ENCODE assay signal across 15 cellular contexts in the genomic region with DNA sequence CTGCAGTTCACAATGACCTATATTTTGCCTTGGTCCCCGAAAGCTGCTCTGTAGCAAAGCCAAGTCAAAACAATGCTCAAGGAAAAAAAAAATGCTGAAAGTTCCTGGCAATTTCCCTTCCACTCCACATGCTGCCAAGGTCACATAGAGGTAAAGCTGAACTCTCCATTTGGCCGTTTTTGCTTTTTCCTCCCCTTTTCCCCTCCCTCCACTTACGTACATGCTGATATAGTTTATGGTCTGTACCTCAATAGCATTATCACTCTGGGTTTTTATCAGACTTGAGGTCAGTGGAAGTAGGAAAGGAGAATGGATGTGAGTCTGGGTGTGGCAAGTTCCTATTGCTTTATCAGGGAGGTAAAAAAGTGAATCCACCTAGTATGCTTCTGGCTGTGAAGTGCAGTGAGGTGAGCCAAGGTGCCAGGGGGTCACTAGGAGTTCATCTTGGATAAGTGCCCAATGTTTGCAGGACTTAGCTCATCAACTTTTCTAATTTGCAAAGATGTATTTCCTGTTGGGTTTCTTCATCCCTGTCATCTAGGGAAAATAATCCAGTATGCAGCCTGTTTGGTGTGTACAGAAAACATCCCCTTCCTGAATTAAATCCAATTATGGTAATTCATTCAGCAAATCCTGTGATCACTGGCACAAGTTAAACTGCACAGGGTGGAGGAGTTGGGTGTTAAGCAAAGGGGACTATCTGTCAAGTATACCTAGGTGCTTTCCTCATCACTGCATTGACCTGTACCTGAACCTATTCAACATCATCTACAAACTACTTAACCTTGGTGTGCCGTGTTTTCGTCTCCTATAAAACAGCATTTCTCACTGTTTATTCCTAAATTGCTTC.
DNase-seq lines count a peak whose midpoint lies in the region; ATAC-seq, FAIRE-seq and TF ChIP-seq lines count a peak whose summit lies in the region.
"Had no signal": no experiment of that assay in that cellular context is flagged by ENCODE, and none has a peak within 500 bp of the region (broad histone marks: within the 10 kb centered on the region; RNA-seq: fewer than 3 reads in every experiment).

No MANE protein-coding gene starts in this region.

- intact Hi-C loops in heart left ventricle (cut with DNase I) = no loop called here
- intact Hi-C loops in cardiac septum (cut with DNase I) = no loop called here
- intact Hi-C loops in aorta (cut with DNase I) = no loop called here

- no peaks in the 10 kb centered on the region for H3K36me3 Mint-ChIP-seq in stimulated activated effector memory CD8-positive, alpha-beta T cell treated with anti-CD3 and anti-CD28 coated beads, Interleukin-12 subunit alpha, Interleukin-12 subunit beta, amount 100 ng/mL, for 72 hours

- 40 to 43% (median 43%) methylated on average over 5 of the region's 5 CpGs for WGBS in heart left ventricle, 4 donors
- WGBS in aorta, 2 donors = 44 to 47% methylated on average over 5 of the region's 5 CpGs

- no peaks in the 10 kb centered on the region for H3K9me2 ChIP-seq in MM.1S (replicated peaks; ENCODE audit: insufficient read depth, low read length)

- no peak overlapping the region for H3K4me3 ChIP-seq in heart left ventricle
- H3K4me3 ChIP-seq in aorta (ENCODE audit: low read length in 2 of 2) = no peak overlapping the region
- no peak overlapping the region for H3K4me3 ChIP-seq in MM.1S (ENCODE audit: low read length)
- H3K4me3 ChIP-seq: BLaER1 treated with 17β-estradiol and CSF1 and Interleukin-3, amounts not matched to agents 10 nM and 100 nM had no signal

- H3K79me2 ChIP-seq in MM.1S (ENCODE audit: low read length) = no peaks in the 10 kb centered on the region

- H3F3A ChIP-seq in MM.1S (ENCODE audit: insufficient read depth, low read length) = no peaks in the 10 kb centered on the region

- H3K4me1 Mint-ChIP-seq in stimulated activated effector memory CD8-positive, alpha-beta T cell treated with anti-CD3 and anti-CD28 coated beads, Interleukin-12 subunit alpha, Interleukin-12 subunit beta, amount 100 ng/mL, for 72 hours = no peaks in the 10 kb centered on the region

- peak in 3 of 4 donors; percentile 32 to 59 (median 46) for ATAC-seq in heart left ventricle
- ATAC-seq in left lobe of liver = peak; percentile 64
- ATAC-seq in aorta (ENCODE audit: low FRiP score) = peak; percentile 62
- ATAC-seq in stimulated activated effector memory CD8-positive, alpha-beta T cell treated with anti-CD3 and anti-CD28 coated beads, Interleukin-12 subunit alpha, Interleukin-12 subunit beta, amount 100 ng/mL, for 72 hours = no peak
- ATAC-seq: foreskin keratinocyte had no signal

- H3K27ac ChIP-seq in heart left ventricle = no peak overlapping the region
- no peak overlapping the region for H3K27ac ChIP-seq in aorta (ENCODE audit: low read depth in 1 of 2, low read length in 2 of 2)
- no peak overlapping the region for H3K27ac ChIP-seq in MM.1S (ENCODE audit: low read length)
- H3K27ac ChIP-seq: BLaER1 treated with 17β-estradiol and CSF1 and Interleukin-3, amounts not matched to agents 10 nM and 100 nM; foreskin keratinocyte had no signal

- no peaks in the 10 kb centered on the region for H3K27me3 ChIP-seq in heart left ventricle
- no peaks in the 10 kb centered on the region for H3K27me3 ChIP-seq in aorta (ENCODE audit: control insufficient read depth in 1 of 2, insufficient read depth in 2 of 2, low read length in 1 of 2)
- H3K27me3 ChIP-seq in MM.1S (replicated peaks; ENCODE audit: insufficient read depth, low read length) = no peaks in the 10 kb centered on the region
- H3K27me3 ChIP-seq: BLaER1 treated with 17β-estradiol and CSF1 and Interleukin-3, amounts not matched to agents 10 nM and 100 nM; foreskin keratinocyte had no signal

- H4K20me1 ChIP-seq in MM.1S (ENCODE audit: insufficient read depth, low read length) = no peaks in the 10 kb centered on the region
- H4K20me1 ChIP-seq: BLaER1 treated with 17β-estradiol and CSF1 and Interleukin-3, amounts not matched to agents 10 nM and 100 nM had no signal

- DNase-seq in heart left ventricle = no peak
- DNase-seq in cardiac septum (ENCODE audit: low spot score) = no peak
- DNase-seq in left lobe of liver (ENCODE audit: low spot score) = no peak
- no peak for DNase-seq in aorta
- DNase-seq in T1000 (lab: John Stamatoyannopoulos, UW) = no peak
- no peak for DNase-seq in stimulated activated effector memory CD8-positive, alpha-beta T cell treated with anti-CD3 and anti-CD28 coated beads, Interleukin-12 subunit alpha, Interleukin-12 subunit beta, amount 100 ng/mL, for 72 hours (ENCODE audit: low spot score in 2 of 2)
- no peak for DNase-seq in MM.1S
- DNase-seq: amniotic stem cell, foreskin keratinocyte, NCI-H2227 treated with DMSO at 0.1 percent for 48 hours, retina had no signal

- no peak overlapping the region for H3K4me3 Mint-ChIP-seq in stimulated activated effector memory CD8-positive, alpha-beta T cell treated with anti-CD3 and anti-CD28 coated beads, Interleukin-12 subunit alpha, Interleukin-12 subunit beta, amount 100 ng/mL, for 72 hours
- H3K4me3 Mint-ChIP-seq: activated T-helper 1 cell treated with anti-CD3 and anti-CD28 coated beads, Interleukin-12 subunit alpha, Interleukin-12 subunit beta, Interleukin-2, Interleukin-4 antibody, amounts not matched to agents 30 ng/mL and 10 ng/mL and 1 ng/mL, durations not matched to agents 14 hours and 24 hours and 36 hours; T-helper 2 cell treated with Interferon-gamma antibody and Interleukin-4, amounts not matched to agents 5 μg/mL and 100 μg/mL, for 36 hours had no signal

- no peak overlapping the region for H3K9ac ChIP-seq in MM.1S (ENCODE audit: low read length)
- H3K9ac ChIP-seq: BLaER1 treated with 17β-estradiol and CSF1 and Interleukin-3, amounts not matched to agents 10 nM and 100 nM had no signal

- H3K36me3 ChIP-seq in heart left ventricle (no peaks in the 10 kb centered on the region), aorta (ENCODE audit: control insufficient read depth in 1 of 2, insufficient read depth in 2 of 2, low read length in 1 of 2) (no peaks in the 10 kb centered on the region), MM.1S (replicated peaks; ENCODE audit: insufficient read depth, low read length) (no peaks in the 10 kb centered on the region)
- H3K36me3 ChIP-seq: BLaER1 treated with 17β-estradiol and CSF1 and Interleukin-3, amounts not matched to agents 10 nM and 100 nM had no signal

- no peak for TF ChIP-seq POLR2A in heart left ventricle (IDR thresholded peaks at IDR 0.05)

- no peak overlapping the region for H3K27ac Mint-ChIP-seq in stimulated activated effector memory CD8-positive, alpha-beta T cell treated with anti-CD3 and anti-CD28 coated beads, Interleukin-12 subunit alpha, Interleukin-12 subunit beta, amount 100 ng/mL, for 72 hours
- H3K27ac Mint-ChIP-seq: activated T-helper 1 cell treated with anti-CD3 and anti-CD28 coated beads, Interleukin-12 subunit alpha, Interleukin-12 subunit beta, Interleukin-2, Interleukin-4 antibody, amounts not matched to agents 30 ng/mL and 10 ng/mL and 1 ng/mL, durations not matched to agents 14 hours and 24 hours and 36 hours; T-helper 2 cell treated with Interferon-gamma antibody and Interleukin-4, amounts not matched to agents 5 μg/mL and 100 μg/mL, for 36 hours had no signal

- peaks cover 0 to 56% (median 28%) of the 10 kb centered on the region in 12 donors for H3K4me1 ChIP-seq in heart left ventricle
- H3K4me1 ChIP-seq in aorta (ENCODE audit: control insufficient read depth in 1 of 2, insufficient read depth in 2 of 2, low read length in 2 of 2) = no peaks in the 10 kb centered on the region
- no peaks in the 10 kb centered on the region for H3K4me1 ChIP-seq in MM.1S (ENCODE audit: low read length)
- H3K4me1 ChIP-seq: foreskin keratinocyte had no signal

- no peak for TF ChIP-seq CTCF in heart left ventricle (IDR thresholded peaks at IDR 0.05)
- no peak for TF ChIP-seq CTCF in MM.1S (IDR thresholded peaks at IDR 0.05; ENCODE audit: low read length)

- no peak overlapping the region for H2AFZ ChIP-seq in MM.1S (ENCODE audit: low read length)

- no peak overlapping the region for H3K4me2 ChIP-seq in MM.1S (ENCODE audit: low read depth, low read length)
- H3K4me2 ChIP-seq: BLaER1 treated with 17β-estradiol and CSF1 and Interleukin-3, amounts not matched to agents 10 nM and 100 nM had no signal

- FAIRE-seq in colon (lab: Jason Lieb, UNC) = peak; percentile 71

- H3K9me3 Mint-ChIP-seq in stimulated activated effector memory CD8-positive, alpha-beta T cell treated with anti-CD3 and anti-CD28 coated beads, Interleukin-12 subunit alpha, Interleukin-12 subunit beta, amount 100 ng/mL, for 72 hours = no peaks in the 10 kb centered on the region
- H3K9me3 Mint-ChIP-seq: activated T-helper 1 cell treated with anti-CD3 and anti-CD28 coated beads, Interleukin-12 subunit alpha, Interleukin-12 subunit beta, Interleukin-2, Interleukin-4 antibody, amounts not matched to agents 30 ng/mL and 10 ng/mL and 1 ng/mL, durations not matched to agents 14 hours and 24 hours and 36 hours; T-helper 2 cell treated with Interferon-gamma antibody and Interleukin-4, amounts not matched to agents 5 μg/mL and 100 μg/mL, for 36 hours had no signal

- no peaks in the 10 kb centered on the region for H3K9me3 ChIP-seq in heart left ventricle
- H3K9me3 ChIP-seq in aorta (ENCODE audit: control insufficient read depth, low read length) = no peaks in the 10 kb centered on the region
- H3K9me3 ChIP-seq in MM.1S (replicated peaks; ENCODE audit: insufficient read depth, low read length) = no peaks in the 10 kb centered on the region
- H3K9me3 ChIP-seq: BLaER1 treated with 17β-estradiol and CSF1 and Interleukin-3, amounts not matched to agents 10 nM and 100 nM had no signal
